In the genomic region with DNA sequence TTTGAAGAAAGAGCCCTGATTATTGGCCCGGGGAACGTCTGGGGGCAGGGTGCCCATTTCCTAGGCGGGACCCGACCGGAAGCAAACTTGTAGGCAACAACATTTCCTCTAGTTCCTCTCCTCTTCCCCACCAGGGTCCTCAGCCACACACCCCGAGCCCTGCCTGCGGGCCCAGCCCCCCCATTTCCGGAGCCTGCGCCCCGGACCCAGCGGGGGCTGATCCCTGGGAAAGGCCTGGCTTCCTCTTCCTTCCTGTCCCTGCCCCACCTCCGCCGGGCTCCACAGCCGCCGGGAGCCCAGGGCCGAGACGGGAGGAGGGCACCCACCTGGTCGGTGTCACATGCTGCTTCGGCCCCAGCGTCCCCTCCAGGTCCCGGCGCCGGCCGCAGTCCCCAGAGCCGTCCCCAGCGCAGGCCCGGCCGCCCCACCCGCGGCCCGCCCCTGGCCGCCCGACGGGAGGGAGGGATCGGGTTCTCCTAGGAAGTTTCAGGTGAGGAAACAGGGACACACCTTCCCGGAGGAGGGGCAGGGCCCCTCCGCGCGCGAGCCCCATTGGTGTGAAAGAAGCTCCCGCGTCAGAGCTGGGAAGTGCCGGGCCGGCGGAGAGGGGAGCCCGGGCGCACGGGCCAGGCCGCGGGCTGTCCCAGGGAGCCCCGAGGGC, we compare ENCODE assay signal across 8 cellular contexts. TPM values are rescaled to one million over a fixed set of nuclear protein-coding genes. Genes with fewer than 3 reads are reported as not detected.
DNase-seq lines count a peak whose midpoint lies in the region; ATAC-seq and TF ChIP-seq lines count a peak whose summit lies in the region.
"Not testable (repeated sequence)": the region's sequence is repeated elsewhere in the genome, so short reads cannot be mapped to it uniquely, and the experiment has no call there.

Gene ARHGEF35, minus strand, starts transcription at position 622 of the 661 bp plus-strand sequence. CDS start 7,450 bp downstream, outside the sequence.

- TF ChIP-seq CTCF in endodermal cell (conservative IDR thresholded peaks at IDR 0.05); stomach (IDR thresholded peaks at IDR 0.05): not testable (repeated sequence)

- not testable (repeated sequence) for H3K27ac Mint-ChIP-seq in endodermal cell, memory B cell

- H3K36me3 ChIP-seq in endodermal cell (ENCODE audit: control insufficient read depth, insufficient read depth, low read length); stomach: not testable (repeated sequence)

- H3K9ac ChIP-seq in endodermal cell (ENCODE audit: extremely low read depth, low read length, poor library complexity, severe bottlenecking), result not testable (repeated sequence)

- H3K27me3 Mint-ChIP-seq in endodermal cell (ENCODE audit: insufficient read depth); memory B cell: not testable (repeated sequence)

- ATAC-seq in GM18519 (IDR thresholded peaks at IDR 0.05; ENCODE audit: low FRiP score, unreplicated experiment), result peak; percentile 42
- ATAC-seq in GM21423 (IDR thresholded peaks at IDR 0.05; ENCODE audit: unreplicated experiment), result peak; percentile 76
- peak; percentile 76 for ATAC-seq in HG02885 (IDR thresholded peaks at IDR 0.05; ENCODE audit: poor library complexity, unreplicated experiment)
- peak; percentile 66 for ATAC-seq in HG03520 (IDR thresholded peaks at IDR 0.05; ENCODE audit: unreplicated experiment)
- ATAC-seq in memory B cell (ENCODE audit: low read depth), result peak; percentile 69

- H3K9me3 Mint-ChIP-seq in endodermal cell, memory B cell: not testable (repeated sequence)

- H3K27me3 ChIP-seq in endodermal cell (ENCODE audit: control insufficient read depth, insufficient read depth, low read length, poor library complexity, severe bottlenecking); stomach: not testable (repeated sequence)

- TF ChIP-seq EP300 in stomach (IDR thresholded peaks at IDR 0.05), result not testable (repeated sequence)

- H3K4me3 Mint-ChIP-seq in endodermal cell, result peak within 1 kb of the TSS; percentile 46
- H3K4me3 Mint-ChIP-seq in memory B cell, result peak within 1 kb of the TSS; percentile 64

- H3K27ac ChIP-seq in endodermal cell (ENCODE audit: low read depth, low read length); stomach: not testable (repeated sequence)

- H3K4me1 Mint-ChIP-seq in endodermal cell, memory B cell: not testable (repeated sequence)

- peak; percentile 57 for DNase-seq in activated CD8-positive, alpha-beta memory T cell treated with anti-CD3 and anti-CD28 coated beads for 24 hours
- DNase-seq in endodermal cell; memory B cell (ENCODE audit: low spot score in 2 of 2); stomach: not testable (repeated sequence)

- intact Hi-C loops in stomach (cut with DNase I; ENCODE audit: low total_unique reads), result not testable (repeated sequence)

- not testable (repeated sequence) for TF ChIP-seq POLR2A in stomach (IDR thresholded peaks at IDR 0.05)

- H3K4me1 ChIP-seq in endodermal cell (ENCODE audit: control insufficient read depth, insufficient read depth, low read length); stomach: not testable (repeated sequence)

- H3K4me3 ChIP-seq in endodermal cell (ENCODE audit: low read length), result not testable (repeated sequence)
- H3K4me3 ChIP-seq in stomach, result peak within 1 kb of the TSS in 2 of 4 donors; percentile 23 to 27

- not testable (repeated sequence) for H3K36me3 Mint-ChIP-seq in endodermal cell (ENCODE audit: low read depth); memory B cell

- H3K9me3 ChIP-seq in endodermal cell (ENCODE audit: control insufficient read depth, low read length); stomach: not testable (repeated sequence)

- no CpG with 5 or more reads among the region's 51 CpGs for WGBS in endodermal cell (ENCODE audit: insufficient coverage in 1 of 2, insufficient read length in 1 of 2), 2 experiments
- WGBS in stomach, 5 donors, result 0% methylated on average over 7 of the region's 51 CpGs; no CpG with 5 or more reads in 4 of the 5 donors

RNA-seq across cellular contexts. Expression of gene ARHGEF35, which starts in this region (rescaled TPM):
- 10 to 100 TPM in 1 of 2 donors, 1 to 10 TPM in 1; 9.5 to 18.4 TPM for total RNA-seq in endodermal cell
- 2.0 TPM for polyA plus RNA-seq in endodermal cell (2013, experiment 1 of 2)
- 3.0 TPM for polyA plus RNA-seq in endodermal cell (2013, experiment 2 of 2)
- total RNA-seq in stomach, result 10 to 100 TPM in 2 of 5 donors, 1 to 10 TPM in 2, not detected in 1; 3.8 to 23.5 (median 9.7) TPM
- 10 to 100 TPM; 11.8 to 25.1 (median 13.4) TPM for polyA plus RNA-seq in stomach
